In genomic region chr11:111718436-111719325, GRCh38 we compare ENCODE assay signal across 10 cellular contexts. TPM values are rescaled to one million over a fixed set of nuclear protein-coding genes. Genes with fewer than 3 reads are reported as not detected.
DNase-seq lines count a peak whose midpoint lies in the region; ATAC-seq lines count a peak whose summit lies in the region.
"Had no signal": no experiment of that assay in that cellular context is flagged by ENCODE, and none has a peak within 500 bp of the region (broad histone marks: within the 10 kb centered on the region; RNA-seq: fewer than 3 reads in every experiment).

No MANE protein-coding gene starts in this region.

- no peak overlapping the region for H2AFZ ChIP-seq in ACC112 (ENCODE audit: low read length, unreplicated experiment)

- DNase-seq in NCI-H226 (peak; percentile 29), myocyte (ENCODE audit: low read depth) (peak; percentile 51), HUDEP-2 (lab: John Stamatoyannopoulos, UW; ENCODE audit: unreplicated experiment in 76 of 76) (no peak), cerebellar nuclear complex (lab: John Stamatoyannopoulos, UW) (no peak)
- DNase-seq in stimulated activated CD4-positive, alpha-beta T cell treated with anti-CD3 and anti-CD28 coated beads, Interleukin-2, amount 100 ng/mL, for 48 hours, result no peak
- DNase-seq: CD4-positive, alpha-beta memory T cell; NCI-H82 had no signal

- H3K79me2 ChIP-seq in ACC112 (ENCODE audit: control insufficient read depth, insufficient read depth, low read length, unreplicated experiment), result no peaks in the 10 kb centered on the region

- 55 to 65% methylated on average over 12 of the region's 12 CpGs for WGBS in esophagus, 2 donors

- H3K4me3 ChIP-seq in ACC112 (ENCODE audit: low read depth, low read length) (peak overlapping the region; percentile 6; the same call in 1 of the 2 replicates), esophagus (ENCODE audit: low read depth in 1 of 2, low read length in 2 of 2) (no peak overlapping the region)

- no peak for ATAC-seq in GM21526 (IDR thresholded peaks at IDR 0.05; ENCODE audit: low FRiP score, unreplicated experiment)

- H3K4me1 ChIP-seq in ACC112 (ENCODE audit: control insufficient read depth, insufficient read depth, low read length, unreplicated experiment), result peaks cover 20% of the 10 kb centered on the region
- peaks cover 0 to 3% of the 10 kb centered on the region in 2 donors for H3K4me1 ChIP-seq in esophagus (ENCODE audit: control insufficient read depth in 2 of 2, insufficient read depth in 2 of 2, low read length in 1 of 2)

- H3K36me3 ChIP-seq in ACC112 (ENCODE audit: insufficient read depth, low read length) (peaks cover 23% of the 10 kb centered on the region; the same call in 1 of the 2 replicates), esophagus (ENCODE audit: control insufficient read depth in 2 of 2, insufficient read depth in 2 of 2, low read length in 1 of 2) (peaks cover 13 to 31% of the 10 kb centered on the region in 2 donors)

- no peaks in the 10 kb centered on the region for H3K9me3 ChIP-seq in esophagus (ENCODE audit: control insufficient read depth in 2 of 2, insufficient read depth in 1 of 2, low read depth in 1 of 2, low read length in 1 of 2)

- H3K27me3 ChIP-seq in ACC112 (ENCODE audit: insufficient read depth, low read length) (no peaks in the 10 kb centered on the region), esophagus (ENCODE audit: control insufficient read depth in 1 of 2, insufficient read depth in 2 of 2, low read length in 2 of 2) (no peaks in the 10 kb centered on the region)

- H3K27ac ChIP-seq in ACC112 (ENCODE audit: low read depth, low read length) (peak overlapping the region; percentile 60), esophagus (ENCODE audit: low read depth in 2 of 2, low read length in 1 of 2) (peak overlapping the region; percentile 1 to 70)

RNA-seq across cellular contexts. Expression of gene PPP2R1B, which starts 47.5 kb away (rescaled TPM):
- 1 to 10 TPM; 6.3 to 9.5 TPM for polyA plus RNA-seq in esophagus
- total RNA-seq in myocyte, result 12.7 and 15.7 TPM in 2 replicates
- 8.8 TPM for polyA plus RNA-seq in myocyte (2012)

Comparison
In these comparisons a context has a peak if more than half of its experiments do, and no peak if none do; other contexts are left out.
1. DNase-seq: peak in NCI-H226 (single experiment) and myocyte (single experiment); none in stimulated activated CD4-positive, alpha-beta T cell treated with anti-CD3 and anti-CD28 coated beads, Interleukin-2, amount 100 ng/mL, for 48 hours (0 of 2), HUDEP-2 (0 of 76) and cerebellar nuclear complex (0 of 2).